In the genomic region with DNA sequence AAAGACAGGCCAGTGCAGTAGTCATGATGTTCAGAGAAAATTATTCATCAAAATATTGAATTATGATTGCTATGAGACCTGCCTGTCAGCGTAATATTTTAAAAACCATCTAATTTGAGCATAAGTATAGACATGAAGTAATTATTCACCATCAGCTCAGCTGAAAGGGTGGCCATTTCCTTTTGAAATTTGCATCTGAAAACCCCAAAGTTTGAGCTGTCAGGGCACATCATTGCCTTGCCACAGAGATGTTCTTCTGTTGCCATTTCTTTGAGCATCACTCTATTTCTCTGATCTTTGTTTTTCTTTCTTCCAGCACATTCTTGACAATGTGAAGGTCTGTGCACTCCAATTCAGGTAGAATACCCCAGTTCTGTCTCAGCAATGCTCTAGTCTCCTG, we compare ENCODE assay signal across 1 cellular context.
TF ChIP-seq lines count a peak whose summit lies in the region.

No MANE protein-coding gene starts in this region.

TF ChIP-seq in H1, 55 proteins besides CTCF, POLR2A, EP300 and RAD21 (continued from another document):
- TF ChIP-seq, protein P1, sequence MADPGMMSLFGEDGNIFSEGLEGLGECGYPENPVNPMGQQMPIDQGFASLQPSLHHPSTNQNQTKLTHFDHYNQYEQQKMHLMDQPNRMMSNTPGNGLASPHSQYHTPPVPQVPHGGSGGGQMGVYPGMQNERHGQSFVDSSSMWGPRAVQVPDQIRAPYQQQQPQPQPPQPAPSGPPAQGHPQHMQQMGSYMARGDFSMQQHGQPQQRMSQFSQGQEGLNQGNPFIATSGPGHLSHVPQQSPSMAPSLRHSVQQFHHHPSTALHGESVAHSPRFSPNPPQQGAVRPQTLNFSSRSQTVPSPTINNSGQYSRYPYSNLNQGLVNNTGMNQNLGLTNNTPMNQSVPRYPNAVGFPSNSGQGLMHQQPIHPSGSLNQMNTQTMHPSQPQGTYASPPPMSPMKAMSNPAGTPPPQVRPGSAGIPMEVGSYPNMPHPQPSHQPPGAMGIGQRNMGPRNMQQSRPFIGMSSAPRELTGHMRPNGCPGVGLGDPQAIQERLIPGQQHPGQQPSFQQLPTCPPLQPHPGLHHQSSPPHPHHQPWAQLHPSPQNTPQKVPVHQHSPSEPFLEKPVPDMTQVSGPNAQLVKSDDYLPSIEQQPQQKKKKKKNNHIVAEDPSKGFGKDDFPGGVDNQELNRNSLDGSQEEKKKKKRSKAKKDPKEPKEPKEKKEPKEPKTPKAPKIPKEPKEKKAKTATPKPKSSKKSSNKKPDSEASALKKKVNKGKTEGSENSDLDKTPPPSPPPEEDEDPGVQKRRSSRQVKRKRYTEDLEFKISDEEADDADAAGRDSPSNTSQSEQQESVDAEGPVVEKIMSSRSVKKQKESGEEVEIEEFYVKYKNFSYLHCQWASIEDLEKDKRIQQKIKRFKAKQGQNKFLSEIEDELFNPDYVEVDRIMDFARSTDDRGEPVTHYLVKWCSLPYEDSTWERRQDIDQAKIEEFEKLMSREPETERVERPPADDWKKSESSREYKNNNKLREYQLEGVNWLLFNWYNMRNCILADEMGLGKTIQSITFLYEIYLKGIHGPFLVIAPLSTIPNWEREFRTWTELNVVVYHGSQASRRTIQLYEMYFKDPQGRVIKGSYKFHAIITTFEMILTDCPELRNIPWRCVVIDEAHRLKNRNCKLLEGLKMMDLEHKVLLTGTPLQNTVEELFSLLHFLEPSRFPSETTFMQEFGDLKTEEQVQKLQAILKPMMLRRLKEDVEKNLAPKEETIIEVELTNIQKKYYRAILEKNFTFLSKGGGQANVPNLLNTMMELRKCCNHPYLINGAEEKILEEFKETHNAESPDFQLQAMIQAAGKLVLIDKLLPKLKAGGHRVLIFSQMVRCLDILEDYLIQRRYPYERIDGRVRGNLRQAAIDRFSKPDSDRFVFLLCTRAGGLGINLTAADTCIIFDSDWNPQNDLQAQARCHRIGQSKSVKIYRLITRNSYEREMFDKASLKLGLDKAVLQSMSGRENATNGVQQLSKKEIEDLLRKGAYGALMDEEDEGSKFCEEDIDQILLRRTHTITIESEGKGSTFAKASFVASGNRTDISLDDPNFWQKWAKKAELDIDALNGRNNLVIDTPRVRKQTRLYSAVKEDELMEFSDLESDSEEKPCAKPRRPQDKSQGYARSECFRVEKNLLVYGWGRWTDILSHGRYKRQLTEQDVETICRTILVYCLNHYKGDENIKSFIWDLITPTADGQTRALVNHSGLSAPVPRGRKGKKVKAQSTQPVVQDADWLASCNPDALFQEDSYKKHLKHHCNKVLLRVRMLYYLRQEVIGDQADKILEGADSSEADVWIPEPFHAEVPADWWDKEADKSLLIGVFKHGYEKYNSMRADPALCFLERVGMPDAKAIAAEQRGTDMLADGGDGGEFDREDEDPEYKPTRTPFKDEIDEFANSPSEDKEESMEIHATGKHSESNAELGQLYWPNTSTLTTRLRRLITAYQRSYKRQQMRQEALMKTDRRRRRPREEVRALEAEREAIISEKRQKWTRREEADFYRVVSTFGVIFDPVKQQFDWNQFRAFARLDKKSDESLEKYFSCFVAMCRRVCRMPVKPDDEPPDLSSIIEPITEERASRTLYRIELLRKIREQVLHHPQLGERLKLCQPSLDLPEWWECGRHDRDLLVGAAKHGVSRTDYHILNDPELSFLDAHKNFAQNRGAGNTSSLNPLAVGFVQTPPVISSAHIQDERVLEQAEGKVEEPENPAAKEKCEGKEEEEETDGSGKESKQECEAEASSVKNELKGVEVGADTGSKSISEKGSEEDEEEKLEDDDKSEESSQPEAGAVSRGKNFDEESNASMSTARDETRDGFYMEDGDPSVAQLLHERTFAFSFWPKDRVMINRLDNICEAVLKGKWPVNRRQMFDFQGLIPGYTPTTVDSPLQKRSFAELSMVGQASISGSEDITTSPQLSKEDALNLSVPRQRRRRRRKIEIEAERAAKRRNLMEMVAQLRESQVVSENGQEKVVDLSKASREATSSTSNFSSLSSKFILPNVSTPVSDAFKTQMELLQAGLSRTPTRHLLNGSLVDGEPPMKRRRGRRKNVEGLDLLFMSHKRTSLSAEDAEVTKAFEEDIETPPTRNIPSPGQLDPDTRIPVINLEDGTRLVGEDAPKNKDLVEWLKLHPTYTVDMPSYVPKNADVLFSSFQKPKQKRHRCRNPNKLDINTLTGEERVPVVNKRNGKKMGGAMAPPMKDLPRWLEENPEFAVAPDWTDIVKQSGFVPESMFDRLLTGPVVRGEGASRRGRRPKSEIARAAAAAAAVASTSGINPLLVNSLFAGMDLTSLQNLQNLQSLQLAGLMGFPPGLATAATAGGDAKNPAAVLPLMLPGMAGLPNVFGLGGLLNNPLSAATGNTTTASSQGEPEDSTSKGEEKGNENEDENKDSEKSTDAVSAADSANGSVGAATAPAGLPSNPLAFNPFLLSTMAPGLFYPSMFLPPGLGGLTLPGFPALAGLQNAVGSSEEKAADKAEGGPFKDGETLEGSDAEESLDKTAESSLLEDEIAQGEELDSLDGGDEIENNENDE (IDR thresholded peaks at IDR 0.05; ENCODE audit: insufficient replicate concordance, low read length), result no peak
- TF ChIP-seq EZH2 (IDR thresholded peaks at IDR 0.05; ENCODE audit: low read depth, low read length, severe bottlenecking) (no peak), SUZ12 (IDR thresholded peaks at IDR 0.05; ENCODE audit: low read length) (no peak), PHF8 (conservative IDR thresholded peaks at IDR 0.05; ENCODE audit: low read depth, low read length) (no peak), POU5F1 (IDR thresholded peaks at IDR 0.05; ENCODE audit: low read depth, low read length) (no peak)
- TF ChIP-seq, protein P2, sequence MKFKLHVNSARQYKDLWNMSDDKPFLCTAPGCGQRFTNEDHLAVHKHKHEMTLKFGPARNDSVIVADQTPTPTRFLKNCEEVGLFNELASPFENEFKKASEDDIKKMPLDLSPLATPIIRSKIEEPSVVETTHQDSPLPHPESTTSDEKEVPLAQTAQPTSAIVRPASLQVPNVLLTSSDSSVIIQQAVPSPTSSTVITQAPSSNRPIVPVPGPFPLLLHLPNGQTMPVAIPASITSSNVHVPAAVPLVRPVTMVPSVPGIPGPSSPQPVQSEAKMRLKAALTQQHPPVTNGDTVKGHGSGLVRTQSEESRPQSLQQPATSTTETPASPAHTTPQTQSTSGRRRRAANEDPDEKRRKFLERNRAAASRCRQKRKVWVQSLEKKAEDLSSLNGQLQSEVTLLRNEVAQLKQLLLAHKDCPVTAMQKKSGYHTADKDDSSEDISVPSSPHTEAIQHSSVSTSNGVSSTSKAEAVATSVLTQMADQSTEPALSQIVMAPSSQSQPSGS (IDR thresholded peaks at IDR 0.05; ENCODE audit: low read length), result no peak
TF ChIP-seq in H1: peak in this region for 0.
